ENCODE assay signal across 20 cellular contexts in the genomic region with DNA sequence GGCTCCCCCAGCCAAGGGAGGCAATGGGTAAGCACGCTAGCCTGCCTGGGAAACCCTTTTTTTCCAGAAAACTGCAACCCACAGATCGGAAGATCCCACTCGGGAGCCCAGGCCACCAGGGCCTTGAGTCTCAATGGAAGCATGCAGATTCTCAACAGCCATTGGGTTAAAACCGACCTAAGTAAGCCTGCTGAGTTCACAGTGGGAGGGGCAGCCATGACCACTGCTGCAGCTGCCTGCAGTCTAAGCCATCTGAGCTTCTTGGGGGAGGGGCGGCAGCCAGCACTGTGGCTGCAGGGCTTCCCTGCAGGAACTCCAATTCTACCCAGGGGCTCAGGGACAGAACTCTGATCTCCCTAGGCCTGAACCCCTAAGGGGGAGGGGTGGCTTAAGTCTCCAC.
"Had no signal": no experiment of that assay in that cellular context is flagged by ENCODE, and none has a peak within 500 bp of the region (broad histone marks: within the 10 kb centered on the region; RNA-seq: fewer than 3 reads in every experiment).

No MANE protein-coding gene starts in this region.

- H3K4me1 Mint-ChIP-seq: activated CD4-positive, alpha-beta memory T cell treated with anti-CD3 and anti-CD28 coated beads, Interleukin-2, amount 10 ng/mL, durations not matched to agents 7 days and 5 days; activated CD4-positive, alpha-beta T cell treated with anti-CD3 and anti-CD28 coated beads for 36 hours; activated naive CD4-positive, alpha-beta T cell treated with anti-CD3 and anti-CD28 coated beads, Interleukin-2, amount 50 U/mL, for 24 hours; naive thymus-derived CD4-positive, alpha-beta T cell had no signal

- ATAC-seq: activated CD4-positive, alpha-beta T cell treated with anti-CD3 and anti-CD28 coated beads for 36 hours; mucosa of descending colon; naive thymus-derived CD4-positive, alpha-beta T cell had no signal

- H3K4me1 ChIP-seq: colonic mucosa, esophagus squamous epithelium, left ventricle myocardium inferior, stomach had no signal

- H3K27me3 Mint-ChIP-seq: activated CD4-positive, alpha-beta memory T cell treated with anti-CD3 and anti-CD28 coated beads, Interleukin-2, amount 10 ng/mL, durations not matched to agents 7 days and 5 days; activated CD4-positive, alpha-beta T cell treated with anti-CD3 and anti-CD28 coated beads for 36 hours had no signal

- H3K27ac ChIP-seq: colonic mucosa, esophagus squamous epithelium, left ventricle myocardium inferior, stomach, thoracic aorta had no signal

- H3K27ac Mint-ChIP-seq: activated CD4-positive, alpha-beta memory T cell treated with anti-CD3 and anti-CD28 coated beads, Interleukin-2, amount 10 ng/mL, durations not matched to agents 7 days and 5 days; activated CD4-positive, alpha-beta T cell treated with anti-CD3 and anti-CD28 coated beads for 36 hours; activated naive CD4-positive, alpha-beta T cell treated with anti-CD3 and anti-CD28 coated beads, Interleukin-2, amount 50 U/mL, for 24 hours; activated T-cell treated with anti-CD3 and anti-CD28 coated beads, Interleukin-2, amount 50 U/mL, for 24 hours; naive thymus-derived CD4-positive, alpha-beta T cell; T-helper 2 cell treated with Interferon-gamma antibody and Interleukin-4, amounts not matched to agents 5 μg/mL and 100 μg/mL, for 36 hours had no signal

- H3K4me3 ChIP-seq: colonic mucosa, esophagus squamous epithelium, left ventricle myocardium inferior, mucosa of descending colon, stomach, thoracic aorta had no signal

- H3K27me3 ChIP-seq: colonic mucosa, esophagus squamous epithelium, stomach had no signal

- H3K36me3 ChIP-seq: colonic mucosa, esophagus squamous epithelium, left ventricle myocardium inferior, stomach, thoracic aorta had no signal

- FAIRE-seq: endothelial cell of umbilical vein had no signal

- H3K4me3 Mint-ChIP-seq: activated CD4-positive, alpha-beta memory T cell treated with anti-CD3 and anti-CD28 coated beads, Interleukin-2, amount 10 ng/mL, durations not matched to agents 7 days and 5 days; activated CD4-positive, alpha-beta T cell treated with anti-CD3 and anti-CD28 coated beads for 36 hours; activated naive CD4-positive, alpha-beta T cell treated with anti-CD3 and anti-CD28 coated beads, Interleukin-2, amount 50 U/mL, for 24 hours; activated T-cell treated with anti-CD3 and anti-CD28 coated beads, Interleukin-2, amount 50 U/mL, for 24 hours; naive thymus-derived CD4-positive, alpha-beta T cell; T-helper 2 cell treated with Interferon-gamma antibody and Interleukin-4, amounts not matched to agents 5 μg/mL and 100 μg/mL, for 36 hours had no signal

- DNase-seq: activated CD4-positive, alpha-beta memory T cell treated with anti-CD3 and anti-CD28 coated beads, Interleukin-2, amount 10 ng/mL, durations not matched to agents 7 days and 5 days; activated CD4-positive, alpha-beta T cell treated with anti-CD3 and anti-CD28 coated beads for 36 hours; activated effector memory CD4-positive, alpha-beta T cell treated with anti-CD3 and anti-CD28 coated beads, Interleukin-2, amount 50 U/mL, for 16 hours; activated T-cell treated with anti-CD3 and anti-CD28 coated beads, Interleukin-2, amount 50 U/mL, for 24 hours; caudate nucleus; colonic mucosa; effector CD4-positive, alpha-beta T cell; esophagus squamous epithelium; left ventricle myocardium inferior; mucosa of descending colon; naive thymus-derived CD4-positive, alpha-beta T cell; nucleus accumbens; retina; stimulated activated CD4-positive, alpha-beta T cell treated with anti-CD3 and anti-CD28 coated beads, Interleukin-12 subunit alpha, Interleukin-12 subunit beta, amount 100 ng/mL, for 4 hours; stimulated activated CD4-positive, alpha-beta T cell treated with anti-CD3 and anti-CD28 coated beads, Interleukin-2, amount 100 ng/mL, for 24 hours; stomach had no signal

- H3K36me3 Mint-ChIP-seq: activated naive CD4-positive, alpha-beta T cell treated with anti-CD3 and anti-CD28 coated beads, Interleukin-2, amount 50 U/mL, for 24 hours; naive thymus-derived CD4-positive, alpha-beta T cell had no signal

- H3K9me3 ChIP-seq: colonic mucosa, mucosa of descending colon, thoracic aorta had no signal
